ENCODE assay signal across 10 cellular contexts in the genomic region with DNA sequence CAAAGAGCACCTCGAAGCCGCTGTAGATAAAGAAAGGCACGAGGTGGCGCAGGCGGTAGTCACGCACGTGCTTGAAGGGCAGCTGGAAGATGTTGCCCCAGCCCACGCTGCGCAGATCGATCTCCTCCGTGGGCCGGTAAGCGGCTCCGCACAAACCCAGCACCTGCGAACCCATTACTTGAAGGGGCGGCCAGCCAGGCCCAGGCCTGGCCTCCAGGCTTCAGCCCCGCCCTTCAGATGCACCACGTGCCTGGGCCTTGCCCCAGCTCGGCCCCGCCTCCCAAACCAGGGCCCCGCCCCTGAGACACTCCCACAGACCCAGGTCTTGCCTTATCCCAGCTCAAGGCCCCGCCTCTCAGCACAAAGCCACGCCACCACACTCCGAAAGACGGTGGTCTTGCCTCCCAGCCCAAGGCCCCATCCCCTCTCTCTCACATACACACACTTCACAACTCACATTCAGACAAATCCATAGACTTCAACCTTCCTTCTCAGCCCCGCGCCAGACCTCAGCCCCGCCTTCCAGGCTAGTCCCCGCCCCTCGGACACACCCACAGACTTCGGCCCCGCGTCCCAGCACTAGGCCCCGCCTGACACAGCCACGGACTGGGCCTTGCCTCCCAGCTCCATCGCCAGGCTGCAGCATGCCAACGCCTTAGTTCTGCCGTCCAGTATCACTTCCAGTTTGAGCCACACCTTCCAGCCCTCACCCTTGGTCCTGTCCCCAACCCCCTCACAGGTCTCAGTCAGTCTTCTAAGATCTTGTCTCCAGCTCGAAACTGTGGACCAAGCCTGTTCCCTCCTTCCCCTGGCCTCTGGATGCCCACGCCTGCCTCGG. TPM values are rescaled to one million over a fixed set of nuclear protein-coding genes. Genes with fewer than 3 reads are reported as not detected.
DNase-seq lines count a peak whose midpoint lies in the region; ATAC-seq, FAIRE-seq and TF ChIP-seq lines count a peak whose summit lies in the region.
"Had no signal": no experiment of that assay in that cellular context is flagged by ENCODE, and none has a peak within 500 bp of the region (broad histone marks: within the 10 kb centered on the region; RNA-seq: fewer than 3 reads in every experiment).

No MANE protein-coding gene starts in this region.

- H3K27me3 ChIP-seq in endothelial cell of umbilical vein (ENCODE audit: control insufficient read depth in 2 of 2, insufficient read depth in 2 of 2, low read length in 2 of 2) (no peaks in the 10 kb centered on the region), pancreas (no peaks in the 10 kb centered on the region)
- H3K27me3 ChIP-seq: BLaER1 had no signal

- H3K4me1 ChIP-seq in endothelial cell of umbilical vein (ENCODE audit: control insufficient read depth, extremely low read depth, insufficient read depth, low read length), result no peaks in the 10 kb centered on the region
- no peaks in the 10 kb centered on the region for H3K4me1 ChIP-seq in pancreas

- H3K4me3 ChIP-seq in endothelial cell of umbilical vein (replicated peaks in 1 of 3; ENCODE audit: insufficient read depth in 1 of 3, low read depth in 1 of 3, low read length in 3 of 3), result no peak overlapping the region
- H3K4me3 ChIP-seq in pancreas, result peak overlapping the region in 1 of 4 donors; percentile 23
- H3K4me3 ChIP-seq: BLaER1 had no signal

- CTCF ChIA-PET in endothelial cell of umbilical vein (lab: Charles Lee), result interaction anchor here (0.6 to 0.7 kb wide), 2 partner anchors 41 to 212 kb away, joined by 3 to 4 read pairs; no protein-coding TSS in a partner anchor

- in situ Hi-C loops in SK-MEL-5 (cut with HindIII; ENCODE audit: low pct_unique_long_range_greater_than_20kb, low sequenced_read_pairs), result no loop called here

- peak; percentile 79 to 96 (median 92) for ATAC-seq in pancreas
- no peak for ATAC-seq in GM21447 (IDR thresholded peaks at IDR 0.05; ENCODE audit: unreplicated experiment)
- ATAC-seq in HG03457 (IDR thresholded peaks at IDR 0.05; ENCODE audit: unreplicated experiment), result no peak
- ATAC-seq in HG02870 (IDR thresholded peaks at IDR 0.05; ENCODE audit: unreplicated experiment), result no peak

- DNase-seq in SIG-M5 treated with dmso at 0.1 percent for 504 hours (lab: John Stamatoyannopoulos, UW; ENCODE audit: unreplicated experiment), result peak; percentile 64
- DNase-seq in SIG-M5 (lab: John Stamatoyannopoulos, UW), result no peak
- peak; percentile 40 for DNase-seq in SK-MEL-5 (ENCODE audit: low read depth, low spot score)
- DNase-seq in endothelial cell of umbilical vein (ENCODE audit: low read depth, low spot score), result peak; percentile 31
- DNase-seq in pancreas, result peak; percentile 80 to 89 (median 82)

- peak overlapping the region; percentile 49 for H2AFZ ChIP-seq in endothelial cell of umbilical vein (ENCODE audit: low read depth, low read length)

- H4K20me1 ChIP-seq in endothelial cell of umbilical vein (replicated peaks; ENCODE audit: control insufficient read depth, extremely low read depth, insufficient read depth, low read length), result no peaks in the 10 kb centered on the region

- intact Hi-C loops in endothelial cell of umbilical vein (cut with micrococcal nuclease), result no loop called here
- intact Hi-C loops in pancreas (cut with DNase I), result no loop called here

- no peaks in the 10 kb centered on the region for H3K79me2 ChIP-seq in endothelial cell of umbilical vein (ENCODE audit: control insufficient read depth, insufficient read depth, low read length)

- TF ChIP-seq CTCF in endothelial cell of umbilical vein (IDR thresholded peaks at IDR 0.05; ENCODE audit: extremely low read depth in 1 of 2, insufficient read depth in 1 of 2, low read depth in 1 of 2, low read length in 2 of 2), result no peak
- no peak for TF ChIP-seq CTCF in pancreas (IDR thresholded peaks at IDR 0.05)

- POLR2A ChIA-PET in endothelial cell of umbilical vein (lab: Charles Lee), result no interaction called here

- H3K9ac ChIP-seq in endothelial cell of umbilical vein (replicated peaks; ENCODE audit: extremely low read depth, insufficient read depth, low read length), result no peak overlapping the region
- H3K9ac ChIP-seq: BLaER1 had no signal

- no TSS peak for BruUV-seq in endothelial cell of umbilical vein (replicated peaks; lab: Mats Ljungman, UMichigan)

- 58 to 73% methylated on average over 38 to 41 of the region's 41 CpGs for WGBS in pancreas, 2 donors

- H3K9me1 ChIP-seq in endothelial cell of umbilical vein (replicated peaks; ENCODE audit: control insufficient read depth, extremely low read depth, insufficient read depth, low read length), result no peaks in the 10 kb centered on the region

- H3K9me3 ChIP-seq in endothelial cell of umbilical vein (replicated peaks; ENCODE audit: control insufficient read depth, insufficient read depth, low read length), result no peaks in the 10 kb centered on the region
- H3K9me3 ChIP-seq in pancreas, result no peaks in the 10 kb centered on the region
- H3K9me3 ChIP-seq: BLaER1 had no signal

- H3K27ac ChIP-seq in endothelial cell of umbilical vein (ENCODE audit: insufficient read depth, low read depth, low read length) (no peak overlapping the region), pancreas (no peak overlapping the region)

- no peaks in the 10 kb centered on the region for H3K36me3 ChIP-seq in endothelial cell of umbilical vein (ENCODE audit: control insufficient read depth in 2 of 2, extremely low read depth in 1 of 2, insufficient read depth in 2 of 2, low read length in 2 of 2)
- no peaks in the 10 kb centered on the region for H3K36me3 ChIP-seq in pancreas

- H3K4me2 ChIP-seq in endothelial cell of umbilical vein (ENCODE audit: insufficient read depth, low read length), result no peak overlapping the region
- H3K4me2 ChIP-seq: BLaER1 had no signal

- dilution Hi-C loops in endothelial cell of umbilical vein (cut with MboI; ENCODE audit: extremely low pct_ligation_motif_present, low sequenced_read_pairs), result no loop called here

- FAIRE-seq in endothelial cell of umbilical vein (lab: Jason Lieb, UNC) (peak; percentile 78), pancreas (lab: Jason Lieb, UNC) (no peak)

- TF ChIP-seq POLR2A in endothelial cell of umbilical vein (IDR thresholded peaks at IDR 0.05; ENCODE audit: low read depth, low read length), result no peak

RNA-seq across cellular contexts. Expression of gene UNC93B1, which starts 7.1 kb away (rescaled TPM):
- 9.1 TPM in 2 replicates for total RNA-seq in SK-MEL-5 (2014; rRNA removed; shearing (Covaris generic))
- polyA plus RNA-seq in SK-MEL-5 (2015; cell fraction: cytosol; rRNA removed), result 15.7 and 19.4 TPM in 2 replicates
- polyA plus RNA-seq in SK-MEL-5 (2015; cell fraction: nucleus; rRNA removed), result 30.4 and 32.2 TPM in 2 replicates
- total RNA-seq in endothelial cell of umbilical vein, result 10.6 and 11.5 TPM in 2 replicates
- polyA plus RNA-seq in endothelial cell of umbilical vein, result 18.9 and 22.0 TPM in 2 replicates
- 10.3 and 10.4 TPM in 2 replicates for polyA plus RNA-seq in endothelial cell of umbilical vein (2011; cell fraction: cytosol; rRNA removed)
- polyA plus RNA-seq in endothelial cell of umbilical vein (2011; cell fraction: nucleus; rRNA removed), result 24.8 and 26.9 TPM in 2 replicates
- polyA plus RNA-seq in endothelial cell of umbilical vein (2012), result 5.5 and 9.4 TPM in 2 replicates
- polyA minus RNA-seq in endothelial cell of umbilical vein, result 13.4 and 14.2 TPM in 2 replicates
- polyA minus RNA-seq in endothelial cell of umbilical vein (2011; cell fraction: cytosol; rRNA and poly(A)+ RNA removed), result 23.5 TPM
- 5.4 and 6.4 TPM in 2 replicates for polyA minus RNA-seq in endothelial cell of umbilical vein (2011; cell fraction: nucleus; rRNA and poly(A)+ RNA removed)
- 10 to 100 TPM; 13.0 to 28.5 (median 16.6) TPM for total RNA-seq in pancreas
- 10 to 100 TPM; 26.3 to 36.5 TPM for polyA plus RNA-seq in pancreas

RNA-seq across cellular contexts. Expression of gene ALDH3B1, which starts 13.3 kb away (rescaled TPM):
- 2.4 and 3.5 TPM in 2 replicates for total RNA-seq in SK-MEL-5 (2014; rRNA removed; shearing (Covaris generic))
- 6.5 and 7.2 TPM in 2 replicates for polyA plus RNA-seq in SK-MEL-5 (2015; cell fraction: cytosol; rRNA removed)
- polyA plus RNA-seq in SK-MEL-5 (2015; cell fraction: nucleus; rRNA removed), result 3.0 and 5.2 TPM in 2 replicates
- 0.13 and 0.37 TPM in 2 replicates for total RNA-seq in endothelial cell of umbilical vein
- polyA plus RNA-seq in endothelial cell of umbilical vein, result 1.0 TPM in 2 replicates
- 0.53 and 0.69 TPM in 2 replicates for polyA plus RNA-seq in endothelial cell of umbilical vein (2011; cell fraction: cytosol; rRNA removed)
- polyA plus RNA-seq in endothelial cell of umbilical vein (2011; cell fraction: nucleus; rRNA removed), result 0.46 and 0.53 TPM in 2 replicates
- 0.11 and 0.12 TPM in 2 replicates for polyA plus RNA-seq in endothelial cell of umbilical vein (2012)
- 0.32 and 0.34 TPM in 2 replicates for polyA minus RNA-seq in endothelial cell of umbilical vein
- polyA minus RNA-seq in endothelial cell of umbilical vein (2011; cell fraction: cytosol; rRNA and poly(A)+ RNA removed), result 25.6 TPM
- polyA minus RNA-seq in endothelial cell of umbilical vein (2011; cell fraction: nucleus; rRNA and poly(A)+ RNA removed), result 0.19 and 0.34 TPM in 2 replicates
- total RNA-seq in pancreas, result 10 to 100 TPM in 2 of 6 donors, 1 to 10 TPM in 4; 3.2 to 13.7 (median 8.0) TPM
- polyA plus RNA-seq in pancreas, result 1 to 10 TPM; 6.4 to 9.5 TPM
- total RNA-seq: T-helper 2 cell treated with Interferon-gamma antibody and Interleukin-4, amounts not matched to agents 100 ng/mL and 5 ng/mL, for 36 hours had no signal

RNA-seq across cellular contexts. Expression of gene NDUFS8, which starts 33.6 kb away (rescaled TPM):
- 91.2 and 92.4 TPM in 2 replicates for total RNA-seq in SK-MEL-5 (2014; rRNA removed; shearing (Covaris generic))
- 112 and 119 TPM in 2 replicates for polyA plus RNA-seq in SK-MEL-5 (2015; cell fraction: cytosol; rRNA removed)
- 45.3 and 51.4 TPM in 2 replicates for polyA plus RNA-seq in SK-MEL-5 (2015; cell fraction: nucleus; rRNA removed)
- total RNA-seq in endothelial cell of umbilical vein (150 and 170 TPM in 2 replicates), pancreas (10 to 100 TPM; 43.6 to 70.5 (median 59.0) TPM)
- polyA plus RNA-seq in endothelial cell of umbilical vein (166 and 220 TPM in 2 replicates), pancreas (100 to 1,000 TPM; 116 to 121 TPM)
- polyA plus RNA-seq in endothelial cell of umbilical vein (2011; cell fraction: cytosol; rRNA removed), result 85.9 and 127 TPM in 2 replicates
- polyA plus RNA-seq in endothelial cell of umbilical vein (2011; cell fraction: nucleus; rRNA removed), result 58.1 and 68.9 TPM in 2 replicates
- polyA plus RNA-seq in endothelial cell of umbilical vein (2012), result 96.4 and 179 TPM in 2 replicates
- 74.2 and 83.9 TPM in 2 replicates for polyA minus RNA-seq in endothelial cell of umbilical vein
- polyA minus RNA-seq in endothelial cell of umbilical vein (2011; cell fraction: cytosol; rRNA and poly(A)+ RNA removed), result 260 TPM
- polyA minus RNA-seq in endothelial cell of umbilical vein (2011; cell fraction: nucleus; rRNA and poly(A)+ RNA removed), result 32.0 and 34.3 TPM in 2 replicates

RNA-seq across cellular contexts. Expression of gene TCIRG1, which starts 42.0 kb away (rescaled TPM):
- total RNA-seq in SK-MEL-5 (2014; rRNA removed; shearing (Covaris generic)), result 21.6 and 22.2 TPM in 2 replicates
- 33.6 and 35.4 TPM in 2 replicates for polyA plus RNA-seq in SK-MEL-5 (2015; cell fraction: cytosol; rRNA removed)
- 539 and 555 TPM in 2 replicates for polyA plus RNA-seq in SK-MEL-5 (2015; cell fraction: nucleus; rRNA removed)
- total RNA-seq in endothelial cell of umbilical vein, result 124 and 134 TPM in 2 replicates
- polyA plus RNA-seq in endothelial cell of umbilical vein, result 183 and 236 TPM in 2 replicates
- 40.1 and 59.5 TPM in 2 replicates for polyA plus RNA-seq in endothelial cell of umbilical vein (2011; cell fraction: cytosol; rRNA removed)
- polyA plus RNA-seq in endothelial cell of umbilical vein (2011; cell fraction: nucleus; rRNA removed), result 830 and 950 TPM in 2 replicates
- polyA plus RNA-seq in endothelial cell of umbilical vein (2012), result 58.8 and 85.6 TPM in 2 replicates
- 57.6 and 77.2 TPM in 2 replicates for polyA minus RNA-seq in endothelial cell of umbilical vein
- 26.6 TPM for polyA minus RNA-seq in endothelial cell of umbilical vein (2011; cell fraction: cytosol; rRNA and poly(A)+ RNA removed)
- polyA minus RNA-seq in endothelial cell of umbilical vein (2011; cell fraction: nucleus; rRNA and poly(A)+ RNA removed), result 109 and 157 TPM in 2 replicates
- total RNA-seq in pancreas, result 100 to 1,000 TPM; 166 to 287 (median 201) TPM
- polyA plus RNA-seq in pancreas, result 1,000 to 10,000 TPM in 1 of 2 donors, 100 to 1,000 TPM in 1; 550 to 1,036 TPM

Comparison
In these comparisons a context has a peak if more than half of its experiments do, and no peak if none do; other contexts are left out.
1. ATAC-seq: peak in pancreas (4 of 4); none in GM21447 (single experiment), HG03457 (single experiment) and HG02870 (single experiment).